ENCODE assay signal across 29 cellular contexts in genomic region chr22:36885474-36885873, GRCh38. TPM values are rescaled to one million over a fixed set of nuclear protein-coding genes. Genes with fewer than 3 reads are reported as not detected.
DNase-seq lines count a peak whose midpoint lies in the region; ATAC-seq lines count a peak whose summit lies in the region.
"Had no signal": no experiment of that assay in that cellular context is flagged by ENCODE, and none has a peak within 500 bp of the region (broad histone marks: within the 10 kb centered on the region; RNA-seq: fewer than 3 reads in every experiment).

No MANE protein-coding gene starts in this region.

- no peak overlapping the region for H3K18ac ChIP-seq in mesendoderm (ENCODE audit: low read length)

- H2BK5ac ChIP-seq in mesendoderm (ENCODE audit: low read length), result no peak overlapping the region

- no peak overlapping the region for H3K27ac ChIP-seq in mesendoderm (ENCODE audit: low read depth, low read length)
- H3K27ac ChIP-seq: Peyer's patch, prostate gland, tibial nerve had no signal

- H3K36me3 ChIP-seq in mesendoderm (ENCODE audit: control insufficient read depth, insufficient read depth, low read length), result no peaks in the 10 kb centered on the region
- H3K36me3 ChIP-seq: Peyer's patch, prostate gland, tibial nerve had no signal

- no peak overlapping the region for H3K4me3 Mint-ChIP-seq in dendritic cell treated with granulocyte-macrophage colony-stimulating factor and Interleukin-4, amounts not matched to agents 40 ng/mL and 50 ng/mL, for 4 days
- H3K4me3 Mint-ChIP-seq: activated B cell treated with CpG ODN at 0.5 μM for 24 hours; activated naive CD4-positive, alpha-beta T cell treated with anti-CD3 and anti-CD28 coated beads for 36 hours; B cell; T-helper 2 cell treated with Interferon-gamma antibody and Interleukin-4, amounts not matched to agents 5 μg/mL and 100 μg/mL, for 36 hours had no signal

- H4K5ac ChIP-seq in mesendoderm (ENCODE audit: low read length), result no peak overlapping the region

- no peak overlapping the region for H3K23ac ChIP-seq in mesendoderm (ENCODE audit: low read length)

- no CpG with 5 or more reads among the region's 7 CpGs for WGBS in mesendoderm (ENCODE audit: extremely low coverage, insufficient coverage, low lambda C conversion rate)

- H2BK15ac ChIP-seq in mesendoderm (replicated peaks; ENCODE audit: low read depth), result no peak overlapping the region

- no peak for ATAC-seq in HG03442 (IDR thresholded peaks at IDR 0.05; ENCODE audit: unreplicated experiment)
- ATAC-seq: left ventricle myocardium superior had no signal

- no peaks in the 10 kb centered on the region for H3K27me3 Mint-ChIP-seq in dendritic cell treated with granulocyte-macrophage colony-stimulating factor and Interleukin-4, amounts not matched to agents 40 ng/mL and 50 ng/mL, for 4 days

- H3K36me3 Mint-ChIP-seq in dendritic cell treated with granulocyte-macrophage colony-stimulating factor and Interleukin-4, amounts not matched to agents 40 ng/mL and 50 ng/mL, for 4 days (ENCODE audit: low read depth), result peaks cover 28% of the 10 kb centered on the region

- peak; percentile 86 for DNase-seq in CD1c-positive myeloid dendritic cell (ENCODE audit: extremely low spot score)
- peak; percentile 14 for DNase-seq in MV-4-11 (lab: John Stamatoyannopoulos, UW)
- peak; percentile 49 for DNase-seq in mesendoderm
- no peak for DNase-seq in activated gamma-delta T cell treated with Interleukin-2 at 50 U/mL for 16 hours
- DNase-seq in DMS53 (lab: John Stamatoyannopoulos, UW), result no peak
- DNase-seq in cerebellum (ENCODE audit: low spot score), result no peak
- DNase-seq: ACHN; activated B cell treated with CpG ODN at 0.5 μM for 24 hours; activated CD4-positive, alpha-beta T cell treated with anti-CD3 and anti-CD28 coated beads, Interleukin-2, amount 50 U/mL, for 48 hours; activated naive CD4-positive, alpha-beta T cell treated with anti-CD3 and anti-CD28 coated beads for 36 hours; activated T-cell treated with anti-CD3 and anti-CD28 coated beads, Interleukin-2, amount 50 U/mL, for 48 hours; central memory CD4-positive, alpha-beta T cell; HCEC 1CT; IMR-90; left ventricle myocardium superior; NCI-H1436; NCI-H2081 treated with DMSO at 0.1 percent for 48 hours; NCI-H69; Peyer's patch; SIG-M5; stimulated activated CD4-positive, alpha-beta T cell treated with anti-CD3 and anti-CD28 coated beads, Interleukin-4, amount 100 ng/mL, for 1 hour had no signal

- H3K56ac ChIP-seq in mesendoderm (ENCODE audit: low read length), result no peak overlapping the region

- intact Hi-C loops in dendritic cell treated with granulocyte-macrophage colony-stimulating factor and Interleukin-4, amounts not matched to agents 40 ng/mL and 50 ng/mL, for 4 days (cut with micrococcal nuclease), result no loop called here

- H3K27me3 ChIP-seq in mesendoderm (ENCODE audit: insufficient read depth, low read length, poor library complexity), result no peaks in the 10 kb centered on the region
- H3K27me3 ChIP-seq: Peyer's patch had no signal

- peak overlapping the region; percentile 59 for H3K27ac Mint-ChIP-seq in dendritic cell treated with granulocyte-macrophage colony-stimulating factor and Interleukin-4, amounts not matched to agents 40 ng/mL and 50 ng/mL, for 4 days
- H3K27ac Mint-ChIP-seq: activated B cell treated with CpG ODN at 0.5 μM for 24 hours; activated naive CD4-positive, alpha-beta T cell treated with anti-CD3 and anti-CD28 coated beads for 36 hours; B cell; T-helper 2 cell treated with Interferon-gamma antibody and Interleukin-4, amounts not matched to agents 5 μg/mL and 100 μg/mL, for 36 hours had no signal

- H3K79me2 ChIP-seq in mesendoderm (ENCODE audit: control insufficient read depth, insufficient read depth, low read length), result no peaks in the 10 kb centered on the region

- peaks cover 26% of the 10 kb centered on the region for H3K9me3 Mint-ChIP-seq in dendritic cell treated with granulocyte-macrophage colony-stimulating factor and Interleukin-4, amounts not matched to agents 40 ng/mL and 50 ng/mL, for 4 days

- H3K9ac ChIP-seq in mesendoderm (ENCODE audit: low read length), result no peak overlapping the region

- no peaks in the 10 kb centered on the region for H3K4me1 ChIP-seq in mesendoderm (ENCODE audit: control insufficient read depth, low read depth, low read length)
- H3K4me1 ChIP-seq: Peyer's patch, prostate gland, tibial nerve had no signal

- H2BK120ac ChIP-seq in mesendoderm (ENCODE audit: low read depth, low read length), result no peak overlapping the region

- no peak overlapping the region for H3K4ac ChIP-seq in mesendoderm (ENCODE audit: low read depth, low read length)

- no peak overlapping the region for H3K4me2 ChIP-seq in mesendoderm (ENCODE audit: low read length)

- H2AK5ac ChIP-seq in mesendoderm (ENCODE audit: low read length), result no peak overlapping the region

- no peak overlapping the region for H4K8ac ChIP-seq in mesendoderm (ENCODE audit: low read depth, low read length)

- H3K4me1 Mint-ChIP-seq in dendritic cell treated with granulocyte-macrophage colony-stimulating factor and Interleukin-4, amounts not matched to agents 40 ng/mL and 50 ng/mL, for 4 days (ENCODE audit: low read depth), result peaks cover 40% of the 10 kb centered on the region

- H3K79me1 ChIP-seq in mesendoderm (ENCODE audit: low read length), result no peaks in the 10 kb centered on the region

- H3K4me3 ChIP-seq in mesendoderm (ENCODE audit: low read length), result no peak overlapping the region
- H3K4me3 ChIP-seq: Peyer's patch, prostate gland, tibial nerve had no signal

RNA-seq across cellular contexts. Expression of gene NCF4, which starts 24.7 kb away (rescaled TPM):
- not detected for polyA plus RNA-seq in mesendoderm (2013, experiment 1 of 2)
- not detected for polyA plus RNA-seq in mesendoderm (2013, experiment 2 of 2)
- total RNA-seq in cerebellum, result 1.2 TPM
- total RNA-seq: dermis microvascular lymphatic vessel endothelial cell, IMR-90, LHCN-M2 had no signal
- polyA plus RNA-seq: IMR-90 had no signal

RNA-seq across cellular contexts. Expression of gene CSF2RB, which starts 28.0 kb away (rescaled TPM):
- 0.01 TPM for polyA plus RNA-seq in mesendoderm (2013, experiment 1 of 2)
- 0.03 TPM for polyA plus RNA-seq in mesendoderm (2013, experiment 2 of 2)
- total RNA-seq in cerebellum, result 1.00 TPM
- total RNA-seq: IMR-90, LHCN-M2 had no signal
- polyA plus RNA-seq: IMR-90 had no signal

Comparison
In these comparisons a context has a peak if more than half of its experiments do, and no peak if none do; other contexts are left out.
1. DNase-seq: peak in CD1c-positive myeloid dendritic cell (single experiment), MV-4-11 (single experiment) and mesendoderm (single experiment); none in activated gamma-delta T cell treated with Interleukin-2 at 50 U/mL for 16 hours (single experiment), DMS53 (single experiment) and cerebellum (single experiment).